21 cellular contexts compared by ENCODE assay signal in the genomic region with DNA sequence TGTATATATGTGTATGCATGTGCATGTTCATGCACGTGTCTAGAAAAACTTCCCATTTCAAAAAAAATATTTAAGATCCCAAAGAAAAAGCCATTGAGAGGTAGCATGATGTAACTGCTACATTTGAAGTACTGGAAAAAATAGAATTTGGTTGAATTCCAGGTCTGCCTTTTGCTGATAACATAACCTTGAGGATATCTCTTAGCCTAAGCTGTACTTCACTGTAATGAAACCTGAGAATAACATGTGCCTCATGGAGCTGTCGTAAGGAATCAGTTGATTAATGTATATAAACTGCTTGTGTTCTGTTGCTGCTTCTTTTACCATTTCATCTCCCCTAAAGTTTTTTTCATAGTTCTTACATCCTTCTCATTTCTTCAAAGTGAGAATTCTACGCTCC.
"Had no signal": no experiment of that assay in that cellular context is flagged by ENCODE, and none has a peak within 500 bp of the region (broad histone marks: within the 10 kb centered on the region; RNA-seq: fewer than 3 reads in every experiment).

No MANE protein-coding gene starts in this region.

- ATAC-seq: Right ventricle myocardium inferior, SK-N-SH treated with all-trans-retinoic acid at 6 μM for 48 hours had no signal

- DNase-seq: KBM-7, MV-4-11, NCI-H1048, NCI-H1105, NCI-H1417, NCI-H1436 treated with DMSO at 0.1 percent for 48 hours, NCI-H1694, NCI-H187 treated with DMSO at 0.1 percent for 48 hours, NCI-H2029 treated with DMSO at 0.1 percent for 48 hours, NCI-H2227 treated with DMSO at 0.1 percent for 48 hours, NCI-H446, NCI-H510A, NCI-H524 treated with DMSO at 0.1 percent for 48 hours, NCI-H69, NCI-H774, PC-9, Peyer's patch, SHP77 treated with DMSO at 0.1 percent for 48 hours, SJCRH30 had no signal
